1 cellular context compared by ENCODE assay signal in the genomic region with DNA sequence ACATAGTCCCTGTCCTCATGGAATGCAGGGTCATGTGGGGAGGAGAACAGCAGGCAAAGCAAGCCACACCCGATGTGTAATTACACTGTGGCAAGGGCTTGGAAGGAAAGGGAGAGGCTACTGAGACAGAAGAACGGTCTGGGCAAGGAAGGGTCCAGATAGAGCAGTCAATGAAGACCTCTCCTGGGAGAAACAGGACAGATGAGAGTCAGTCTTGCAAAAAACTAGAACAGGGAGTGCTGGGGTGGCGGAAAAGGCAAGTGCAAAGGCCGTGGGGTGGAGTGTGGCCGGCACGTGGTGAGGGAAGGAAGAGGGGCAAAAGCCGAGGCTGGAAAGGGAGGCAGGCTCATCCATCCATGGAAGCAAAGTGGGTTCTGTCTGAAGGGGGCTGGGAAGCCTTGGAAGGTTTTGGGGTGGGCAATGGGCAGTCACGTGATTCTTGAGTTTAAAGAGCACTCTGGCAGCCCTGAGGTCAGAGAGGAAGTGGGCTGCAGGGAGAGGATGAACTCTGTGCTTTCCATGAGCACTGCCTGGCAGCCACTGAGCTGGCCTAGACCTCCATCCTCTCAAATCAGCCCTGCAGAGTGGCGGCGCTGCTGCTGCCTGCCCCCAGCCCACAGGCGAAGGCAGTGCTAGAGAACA.
TF ChIP-seq lines count a peak whose summit lies in the region.

No MANE protein-coding gene starts in this region.

TF ChIP-seq in HepG2, 621 proteins besides CTCF, POLR2A, EP300 and RAD21 (continued from another document and continues in another):
- TF ChIP-seq, protein P1, sequence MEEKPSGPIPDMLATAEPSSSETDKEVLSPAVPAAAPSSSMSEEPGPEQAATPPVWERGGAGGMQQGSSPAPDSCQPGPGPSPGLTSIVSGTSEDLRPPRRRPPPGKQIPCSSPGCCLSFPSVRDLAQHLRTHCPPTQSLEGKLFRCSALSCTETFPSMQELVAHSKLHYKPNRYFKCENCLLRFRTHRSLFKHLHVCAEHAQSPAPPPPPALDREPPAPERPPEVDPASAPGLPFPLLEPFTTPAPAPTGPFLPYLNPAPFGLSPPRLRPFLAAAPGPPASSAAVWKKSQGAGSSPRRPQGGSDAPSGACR (CRISPR knock-in tag; IDR thresholded peaks at IDR 0.05): peak; percentile 53; the same call in 1 of the 2 replicates
- TF ChIP-seq, protein P2, sequence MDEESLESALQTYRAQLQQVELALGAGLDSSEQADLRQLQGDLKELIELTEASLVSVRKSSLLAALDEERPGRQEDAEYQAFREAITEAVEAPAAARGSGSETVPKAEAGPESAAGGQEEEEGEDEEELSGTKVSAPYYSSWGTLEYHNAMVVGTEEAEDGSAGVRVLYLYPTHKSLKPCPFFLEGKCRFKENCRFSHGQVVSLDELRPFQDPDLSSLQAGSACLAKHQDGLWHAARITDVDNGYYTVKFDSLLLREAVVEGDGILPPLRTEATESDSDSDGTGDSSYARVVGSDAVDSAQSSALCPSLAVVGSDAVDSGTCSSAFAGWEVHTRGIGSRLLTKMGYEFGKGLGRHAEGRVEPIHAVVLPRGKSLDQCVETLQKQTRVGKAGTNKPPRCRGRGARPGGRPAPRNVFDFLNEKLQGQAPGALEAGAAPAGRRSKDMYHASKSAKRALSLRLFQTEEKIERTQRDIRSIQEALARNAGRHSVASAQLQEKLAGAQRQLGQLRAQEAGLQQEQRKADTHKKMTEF (CRISPR knock-in tag; IDR thresholded peaks at IDR 0.05): peak; percentile 80
- TF ChIP-seq ZNF776 (CRISPR knock-in tag; IDR thresholded peaks at IDR 0.05) (no peak), PHF5A (CRISPR knock-in tag; IDR thresholded peaks at IDR 0.05; ENCODE audit: low read depth, unreplicated experiment) (peak; percentile 72), MXD4 (CRISPR knock-in tag; IDR thresholded peaks at IDR 0.05) (peak; percentile 89), KDM3A (CRISPR knock-in tag; IDR thresholded peaks at IDR 0.05; ENCODE audit: low read depth) (peak; percentile 25; the same call in 1 of the 2 replicates), MXD3 (CRISPR knock-in tag; IDR thresholded peaks at IDR 0.05) (peak; percentile 79; the same call in 1 of the 2 replicates), ZNF383 (CRISPR knock-in tag; IDR thresholded peaks at IDR 0.05; ENCODE audit: borderline replicate concordance) (no peak), ZNF331 (CRISPR knock-in tag; IDR thresholded peaks at IDR 0.05) (no peak; the same call in none of the 2 replicates), NR2F1 (CRISPR knock-in tag; IDR thresholded peaks at IDR 0.05) (peak; percentile 31 to 40; a peak in 2 of 4 replicates), HNRNPH1 (optimal IDR thresholded peaks at IDR 0.05; ENCODE audit: low read depth, low read length) (no peak), ZNF75D (CRISPR knock-in tag; IDR thresholded peaks at IDR 0.05; ENCODE audit: borderline replicate concordance) (no peak), SMARCC2 (IDR thresholded peaks at IDR 0.05) (no peak), JUNB (CRISPR knock-in tag; IDR thresholded peaks at IDR 0.05; ENCODE audit: borderline replicate concordance) (peak; percentile 83; the same call in 1 of the 2 replicates), ZMYM2 (CRISPR knock-in tag; IDR thresholded peaks at IDR 0.05) (no peak; the same call in 1 of the 2 replicates), ZBTB39 (CRISPR knock-in tag; IDR thresholded peaks at IDR 0.05) (no peak; the same call in 1 of the 2 replicates), ZNF773 (CRISPR knock-in tag; IDR thresholded peaks at IDR 0.05; ENCODE audit: borderline replicate concordance) (peak; percentile 75; the same call in 1 of the 2 replicates), TBP (CRISPR knock-in tag; IDR thresholded peaks at IDR 0.05) (no peak), MATR3 (CRISPR knock-in tag; IDR thresholded peaks at IDR 0.05) (no peak), ZNF703 (CRISPR knock-in tag; IDR thresholded peaks at IDR 0.05; ENCODE audit: borderline replicate concordance) (no peak), PRDM4 (CRISPR knock-in tag; IDR thresholded peaks at IDR 0.05; ENCODE audit: borderline replicate concordance) (no peak; the same call in 1 of the 2 replicates), ZNF251 (CRISPR knock-in tag; IDR thresholded peaks at IDR 0.05) (no peak), ZNF660 (CRISPR knock-in tag; IDR thresholded peaks at IDR 0.05; ENCODE audit: borderline replicate concordance, low read depth) (no peak), KAT2B (IDR thresholded peaks at IDR 0.05; ENCODE audit: borderline replicate concordance, low read depth, low read length) (no peak), POGZ (CRISPR knock-in tag; IDR thresholded peaks at IDR 0.05) (0 out of 2 replicates have a peak, but pooled peaks have one; percentile 52), KAT8 (CRISPR knock-in tag; IDR thresholded peaks at IDR 0.05) (peak; percentile 69), ZSCAN31 (CRISPR knock-in tag; IDR thresholded peaks at IDR 0.05; ENCODE audit: low read depth) (peak; percentile 83), PHF21A (CRISPR knock-in tag; IDR thresholded peaks at IDR 0.05) (no peak; the same call in 1 of the 2 replicates), ZIK1 (CRISPR knock-in tag; IDR thresholded peaks at IDR 0.05; ENCODE audit: borderline replicate concordance, low read depth) (peak; percentile 67; the same call in 1 of the 2 replicates), TIGD3 (CRISPR knock-in tag; IDR thresholded peaks at IDR 0.05; ENCODE audit: borderline replicate concordance) (no peak), HNRNPUL1 (IDR thresholded peaks at IDR 0.05; ENCODE audit: low read depth, low read length) (no peak), CREB1 (IDR thresholded peaks at IDR 0.05) (no peak), CREB1 (CRISPR knock-in tag; IDR thresholded peaks at IDR 0.05) (no peak)
- TF ChIP-seq, protein P3, sequence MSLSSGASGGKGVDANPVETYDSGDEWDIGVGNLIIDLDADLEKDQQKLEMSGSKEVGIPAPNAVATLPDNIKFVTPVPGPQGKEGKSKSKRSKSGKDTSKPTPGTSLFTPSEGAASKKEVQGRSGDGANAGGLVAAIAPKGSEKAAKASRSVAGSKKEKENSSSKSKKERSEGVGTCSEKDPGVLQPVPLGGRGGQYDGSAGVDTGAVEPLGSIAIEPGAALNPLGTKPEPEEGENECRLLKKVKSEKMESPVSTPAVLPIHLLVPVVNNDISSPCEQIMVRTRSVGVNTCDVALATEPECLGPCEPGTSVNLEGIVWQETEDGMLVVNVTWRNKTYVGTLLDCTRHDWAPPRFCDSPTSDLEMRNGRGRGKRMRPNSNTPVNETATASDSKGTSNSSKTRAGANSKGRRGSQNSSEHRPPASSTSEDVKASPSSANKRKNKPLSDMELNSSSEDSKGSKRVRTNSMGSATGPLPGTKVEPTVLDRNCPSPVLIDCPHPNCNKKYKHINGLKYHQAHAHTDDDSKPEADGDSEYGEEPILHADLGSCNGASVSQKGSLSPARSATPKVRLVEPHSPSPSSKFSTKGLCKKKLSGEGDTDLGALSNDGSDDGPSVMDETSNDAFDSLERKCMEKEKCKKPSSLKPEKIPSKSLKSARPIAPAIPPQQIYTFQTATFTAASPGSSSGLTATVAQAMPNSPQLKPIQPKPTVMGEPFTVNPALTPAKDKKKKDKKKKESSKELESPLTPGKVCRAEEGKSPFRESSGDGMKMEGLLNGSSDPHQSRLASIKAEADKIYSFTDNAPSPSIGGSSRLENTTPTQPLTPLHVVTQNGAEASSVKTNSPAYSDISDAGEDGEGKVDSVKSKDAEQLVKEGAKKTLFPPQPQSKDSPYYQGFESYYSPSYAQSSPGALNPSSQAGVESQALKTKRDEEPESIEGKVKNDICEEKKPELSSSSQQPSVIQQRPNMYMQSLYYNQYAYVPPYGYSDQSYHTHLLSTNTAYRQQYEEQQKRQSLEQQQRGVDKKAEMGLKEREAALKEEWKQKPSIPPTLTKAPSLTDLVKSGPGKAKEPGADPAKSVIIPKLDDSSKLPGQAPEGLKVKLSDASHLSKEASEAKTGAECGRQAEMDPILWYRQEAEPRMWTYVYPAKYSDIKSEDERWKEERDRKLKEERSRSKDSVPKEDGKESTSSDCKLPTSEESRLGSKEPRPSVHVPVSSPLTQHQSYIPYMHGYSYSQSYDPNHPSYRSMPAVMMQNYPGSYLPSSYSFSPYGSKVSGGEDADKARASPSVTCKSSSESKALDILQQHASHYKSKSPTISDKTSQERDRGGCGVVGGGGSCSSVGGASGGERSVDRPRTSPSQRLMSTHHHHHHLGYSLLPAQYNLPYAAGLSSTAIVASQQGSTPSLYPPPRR (CRISPR knock-in tag; IDR thresholded peaks at IDR 0.05; ENCODE audit: borderline replicate concordance): peak; percentile 78; the same call in 1 of the 2 replicates
- TF ChIP-seq, protein P4, sequence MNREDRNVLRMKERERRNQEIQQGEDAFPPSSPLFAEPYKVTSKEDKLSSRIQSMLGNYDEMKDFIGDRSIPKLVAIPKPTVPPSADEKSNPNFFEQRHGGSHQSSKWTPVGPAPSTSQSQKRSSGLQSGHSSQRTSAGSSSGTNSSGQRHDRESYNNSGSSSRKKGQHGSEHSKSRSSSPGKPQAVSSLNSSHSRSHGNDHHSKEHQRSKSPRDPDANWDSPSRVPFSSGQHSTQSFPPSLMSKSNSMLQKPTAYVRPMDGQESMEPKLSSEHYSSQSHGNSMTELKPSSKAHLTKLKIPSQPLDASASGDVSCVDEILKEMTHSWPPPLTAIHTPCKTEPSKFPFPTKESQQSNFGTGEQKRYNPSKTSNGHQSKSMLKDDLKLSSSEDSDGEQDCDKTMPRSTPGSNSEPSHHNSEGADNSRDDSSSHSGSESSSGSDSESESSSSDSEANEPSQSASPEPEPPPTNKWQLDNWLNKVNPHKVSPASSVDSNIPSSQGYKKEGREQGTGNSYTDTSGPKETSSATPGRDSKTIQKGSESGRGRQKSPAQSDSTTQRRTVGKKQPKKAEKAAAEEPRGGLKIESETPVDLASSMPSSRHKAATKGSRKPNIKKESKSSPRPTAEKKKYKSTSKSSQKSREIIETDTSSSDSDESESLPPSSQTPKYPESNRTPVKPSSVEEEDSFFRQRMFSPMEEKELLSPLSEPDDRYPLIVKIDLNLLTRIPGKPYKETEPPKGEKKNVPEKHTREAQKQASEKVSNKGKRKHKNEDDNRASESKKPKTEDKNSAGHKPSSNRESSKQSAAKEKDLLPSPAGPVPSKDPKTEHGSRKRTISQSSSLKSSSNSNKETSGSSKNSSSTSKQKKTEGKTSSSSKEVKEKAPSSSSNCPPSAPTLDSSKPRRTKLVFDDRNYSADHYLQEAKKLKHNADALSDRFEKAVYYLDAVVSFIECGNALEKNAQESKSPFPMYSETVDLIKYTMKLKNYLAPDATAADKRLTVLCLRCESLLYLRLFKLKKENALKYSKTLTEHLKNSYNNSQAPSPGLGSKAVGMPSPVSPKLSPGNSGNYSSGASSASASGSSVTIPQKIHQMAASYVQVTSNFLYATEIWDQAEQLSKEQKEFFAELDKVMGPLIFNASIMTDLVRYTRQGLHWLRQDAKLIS (CRISPR knock-in tag; IDR thresholded peaks at IDR 0.05): no peak
- TF ChIP-seq, protein P5, sequence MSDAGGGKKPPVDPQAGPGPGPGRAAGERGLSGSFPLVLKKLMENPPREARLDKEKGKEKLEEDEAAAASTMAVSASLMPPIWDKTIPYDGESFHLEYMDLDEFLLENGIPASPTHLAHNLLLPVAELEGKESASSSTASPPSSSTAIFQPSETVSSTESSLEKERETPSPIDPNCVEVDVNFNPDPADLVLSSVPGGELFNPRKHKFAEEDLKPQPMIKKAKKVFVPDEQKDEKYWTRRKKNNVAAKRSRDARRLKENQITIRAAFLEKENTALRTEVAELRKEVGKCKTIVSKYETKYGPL (CRISPR knock-in tag; IDR thresholded peaks at IDR 0.05): no peak; the same call in 1 of the 2 replicates
- TF ChIP-seq, protein P6, sequence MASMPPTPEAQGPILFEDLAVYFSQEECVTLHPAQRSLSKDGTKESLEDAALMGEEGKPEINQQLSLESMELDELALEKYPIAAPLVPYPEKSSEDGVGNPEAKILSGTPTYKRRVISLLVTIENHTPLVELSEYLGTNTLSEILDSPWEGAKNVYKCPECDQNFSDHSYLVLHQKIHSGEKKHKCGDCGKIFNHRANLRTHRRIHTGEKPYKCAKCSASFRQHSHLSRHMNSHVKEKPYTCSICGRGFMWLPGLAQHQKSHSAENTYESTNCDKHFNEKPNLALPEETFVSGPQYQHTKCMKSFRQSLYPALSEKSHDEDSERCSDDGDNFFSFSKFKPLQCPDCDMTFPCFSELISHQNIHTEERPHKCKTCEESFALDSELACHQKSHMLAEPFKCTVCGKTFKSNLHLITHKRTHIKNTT (CRISPR knock-in tag; IDR thresholded peaks at IDR 0.05): no peak
